Comparison of ENCODE assay signal across 8 cellular contexts in the genomic region with DNA sequence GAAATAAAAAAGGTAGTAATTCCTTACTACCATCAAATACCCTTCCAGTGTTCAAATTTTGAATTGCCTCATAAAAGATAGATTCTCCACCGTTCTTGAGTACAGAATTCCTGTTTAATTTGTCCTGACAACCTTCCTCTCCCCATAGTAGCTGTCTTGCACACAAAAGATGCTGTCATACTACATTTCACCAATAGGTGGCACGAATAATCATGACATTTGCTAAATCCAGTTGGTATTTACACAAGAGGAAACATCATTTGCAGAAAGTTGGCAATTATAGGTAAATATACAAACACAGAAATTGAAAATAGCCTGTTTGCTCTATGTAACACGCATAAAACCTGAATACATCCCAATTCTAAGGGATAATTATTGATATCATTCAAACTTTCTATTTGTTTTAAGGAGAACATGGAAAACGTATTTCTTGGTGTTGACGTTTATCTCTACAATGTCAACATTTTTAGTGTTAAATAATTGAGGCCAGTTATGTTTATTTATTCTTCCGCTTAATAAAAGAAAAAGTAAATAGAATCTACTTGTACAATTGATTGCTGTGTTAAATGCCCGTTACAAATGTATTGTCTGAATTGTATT. TPM values are rescaled to one million over a fixed set of nuclear protein-coding genes. Genes with fewer than 3 reads are reported as not detected.
DNase-seq lines count a peak whose midpoint lies in the region; ATAC-seq and TF ChIP-seq lines count a peak whose summit lies in the region.

No MANE protein-coding gene starts in this region.

- in situ Hi-C loops in brain microvascular endothelial cell (cut with HindIII; ENCODE audit: low pct_ligation_motif_present, low sequenced_read_pairs) = no loop called here

- intact Hi-C loops in heart right ventricle (cut with DNase I) (loop anchor here in 5 of 10 donors (5.0 to 10.0 kb wide), 5 partner anchors 161 to 341 kb away; no protein-coding TSS in a partner anchor), right cardiac atrium (cut with DNase I) (no loop called here)

- 50 to 52% methylated on average over 7 of the region's 7 CpGs for WGBS in heart right ventricle, 2 donors
- whole genome bisulfite sequencing in right cardiac atrium = 49% methylated on average over 7 of the region's 7 CpGs

- peaks cover 0 to 16% (median 0%) of the 10 kb centered on the region in 9 donors for H3K4me1 ChIP-seq in heart right ventricle
- H3K4me1 ChIP-seq in right cardiac atrium (ENCODE audit: control insufficient read depth, insufficient read depth, low read length) = no peaks in the 10 kb centered on the region

- no peak overlapping the region for H3K27ac ChIP-seq in heart right ventricle
- no peak overlapping the region for H3K27ac ChIP-seq in right cardiac atrium (ENCODE audit: low read length)
- H3K27ac ChIP-seq in brain microvascular endothelial cell = no peak overlapping the region

- peak in 1 of 2 donors; percentile 16 for DNase-seq in heart right ventricle
- DNase-seq in right cardiac atrium = no peak
- DNase-seq in NCI-H510A (lab: John Stamatoyannopoulos, UW) = peak; percentile 2
- DNase-seq in brain microvascular endothelial cell = peak; percentile 59
- peak; percentile 77 for DNase-seq in left kidney (ENCODE audit: low read depth, low spot score)
- DNase-seq in stimulated activated naive CD4-positive, alpha-beta T cell treated with Interleukin-2 at 50 U/mL for 16 hours (lab: John Stamatoyannopoulos, UW) = no peak

- H3K36me3 ChIP-seq in heart right ventricle (no peaks in the 10 kb centered on the region), brain microvascular endothelial cell (replicated peaks) (no peaks in the 10 kb centered on the region)

- TF ChIP-seq CTCF in heart right ventricle (IDR thresholded peaks at IDR 0.05) (peak; percentile 17 to 76 (median 69)), brain microvascular endothelial cell (IDR thresholded peaks at IDR 0.05; ENCODE audit: low read depth, low read length, missing control alignments) (peak; percentile 65)

- H3K4me3 ChIP-seq in heart right ventricle (no peak overlapping the region), right cardiac atrium (ENCODE audit: low read length) (no peak overlapping the region), brain microvascular endothelial cell (ENCODE audit: low read depth, low read length) (no peak overlapping the region)

- no peaks in the 10 kb centered on the region for H3K27me3 ChIP-seq in heart right ventricle
- no peaks in the 10 kb centered on the region for H3K27me3 ChIP-seq in right cardiac atrium (ENCODE audit: control insufficient read depth, insufficient read depth)
- no peaks in the 10 kb centered on the region for H3K27me3 ChIP-seq in brain microvascular endothelial cell (replicated peaks)

- no peak for ATAC-seq in heart right ventricle
- no peak for ATAC-seq in right cardiac atrium
- ATAC-seq in HG02798 (IDR thresholded peaks at IDR 0.05; ENCODE audit: poor library complexity, unreplicated experiment) = peak; percentile 62
- no peak for ATAC-seq in GM21737 (IDR thresholded peaks at IDR 0.05; ENCODE audit: unreplicated experiment)

- H3K9me3 ChIP-seq in heart right ventricle (peaks cover 0 to 29% (median 5%) of the 10 kb centered on the region in 11 donors), right cardiac atrium (ENCODE audit: control insufficient read depth, low read length) (no peaks in the 10 kb centered on the region)

RNA-seq across cellular contexts. Expression of a gene that starts 58.3 kb away (rescaled TPM):
- total RNA-seq in heart right ventricle (under 1 TPM in 6 of 10 donors, not detected in 4; 0.21 to 0.72 (median 0.28) TPM), right cardiac atrium (under 1 TPM in 1 of 4 donors, not detected in 3; 0.82 TPM)
- polyA plus RNA-seq in heart right ventricle (under 1 TPM; 0.22 to 0.58 TPM), right cardiac atrium (0.50 TPM)

Comparison
In these comparisons a context has a peak if more than half of its experiments do, and no peak if none do; other contexts are left out.
1. DNase-seq: peak in NCI-H510A (single experiment), brain microvascular endothelial cell (single experiment) and left kidney (single experiment); none in right cardiac atrium (0 of 3) and stimulated activated naive CD4-positive, alpha-beta T cell treated with Interleukin-2 at 50 U/mL for 16 hours (single experiment).